13 cellular contexts compared by ENCODE assay signal in the genomic region with DNA sequence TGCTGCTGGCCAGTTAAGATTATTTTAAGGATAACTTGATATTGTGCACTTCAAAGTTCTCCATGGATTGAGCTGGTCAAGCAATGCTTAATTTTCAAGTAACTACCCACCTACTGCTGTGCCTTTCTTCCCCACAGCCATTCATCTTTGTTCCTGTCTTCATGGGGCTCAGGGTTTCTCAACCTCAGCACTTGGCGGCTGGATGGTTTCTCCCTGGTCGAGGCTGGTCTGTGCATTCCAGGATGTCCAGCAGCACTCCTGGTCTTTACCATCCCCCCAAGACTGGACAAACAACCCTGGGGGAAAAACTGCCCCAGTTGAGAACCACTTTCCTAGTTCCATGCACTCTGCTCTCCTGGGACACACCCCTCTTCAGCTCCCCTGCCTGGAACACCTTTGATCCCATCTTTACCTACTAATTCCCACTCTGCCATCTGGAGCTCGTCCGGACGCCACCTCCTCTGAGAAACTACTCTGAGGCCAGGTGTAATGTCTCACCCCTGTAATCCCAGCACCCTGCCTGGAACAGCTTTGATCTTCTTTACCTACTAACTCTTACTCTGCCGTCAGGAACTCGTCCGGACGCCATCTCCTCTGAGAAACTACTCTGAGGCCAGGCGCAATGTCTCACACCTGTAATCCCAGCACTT.
"Had no signal": no experiment of that assay in that cellular context is flagged by ENCODE, and none has a peak within 500 bp of the region (broad histone marks: within the 10 kb centered on the region; RNA-seq: fewer than 3 reads in every experiment).

No MANE protein-coding gene starts in this region.

- H3K36me3 Mint-ChIP-seq: activated naive CD8-positive, alpha-beta T cell treated with anti-CD3 and anti-CD28 coated beads for 36 hours; stimulated activated naive B cell treated with anti-CD40 and anti-IgM and Interleukin-4, amounts not matched to agents 10 μg/mL and 1 μg/mL and 100 μg/mL, for 72 hours had no signal

- H3K27me3 ChIP-seq: breast epithelium, esophagus muscularis mucosa, right atrium auricular region had no signal

- H3K4me3 Mint-ChIP-seq: activated naive CD8-positive, alpha-beta T cell treated with anti-CD3 and anti-CD28 coated beads for 36 hours; stimulated activated naive B cell treated with anti-CD40 and anti-IgM and Interleukin-4, amounts not matched to agents 10 μg/mL and 1 μg/mL and 100 μg/mL, for 72 hours; T-helper 2 cell treated with Interferon-gamma antibody and Interleukin-4, amounts not matched to agents 5 μg/mL and 100 μg/mL, for 36 hours had no signal

- H3K4me1 ChIP-seq: breast epithelium had no signal

- H3K36me3 ChIP-seq: breast epithelium, esophagus muscularis mucosa, right atrium auricular region had no signal

- H3K27ac Mint-ChIP-seq: activated naive CD8-positive, alpha-beta T cell treated with anti-CD3 and anti-CD28 coated beads for 36 hours; stimulated activated naive B cell treated with anti-CD40 and anti-IgM and Interleukin-4, amounts not matched to agents 10 μg/mL and 1 μg/mL and 100 μg/mL, for 72 hours; T-helper 2 cell treated with Interferon-gamma antibody and Interleukin-4, amounts not matched to agents 5 μg/mL and 100 μg/mL, for 36 hours had no signal

- DNase-seq: activated CD4-positive, alpha-beta T cell treated with anti-CD3 and anti-CD28 coated beads, Interleukin-2, amount 50 U/mL, for 48 hours; activated CD4-positive, CD25-positive, alpha-beta regulatory T cell treated with anti-CD3 and anti-CD28 coated beads, Interleukin-2, amount 50 U/mL, for 72 hours; activated gamma-delta T cell; activated naive CD8-positive, alpha-beta T cell treated with anti-CD3 and anti-CD28 coated beads for 36 hours; activated T-cell treated with anti-CD3 and anti-CD28 coated beads, Interleukin-2, amount 50 U/mL, for 48 hours; anterior cingulate cortex; dorsolateral prefrontal cortex; stimulated activated CD4-positive, alpha-beta T cell treated with anti-CD3 and anti-CD28 coated beads, Interleukin-2, amount 100 ng/mL, for 24 hours; stimulated activated naive B cell treated with anti-CD40 and anti-IgM and Interleukin-4, amounts not matched to agents 10 μg/mL and 1 μg/mL and 100 μg/mL, for 72 hours had no signal

- ATAC-seq: stimulated activated naive B cell treated with anti-CD40 and anti-IgM and Interleukin-4, amounts not matched to agents 10 μg/mL and 1 μg/mL and 100 μg/mL, for 72 hours had no signal

- H3K9me3 ChIP-seq: breast epithelium, esophagus muscularis mucosa, right atrium auricular region had no signal

- H3K4me3 ChIP-seq: breast epithelium had no signal

- H3K9me3 Mint-ChIP-seq: activated naive CD8-positive, alpha-beta T cell treated with anti-CD3 and anti-CD28 coated beads for 36 hours; stimulated activated naive B cell treated with anti-CD40 and anti-IgM and Interleukin-4, amounts not matched to agents 10 μg/mL and 1 μg/mL and 100 μg/mL, for 72 hours; T-helper 2 cell treated with Interferon-gamma antibody and Interleukin-4, amounts not matched to agents 5 μg/mL and 100 μg/mL, for 36 hours had no signal

- H3K4me1 Mint-ChIP-seq: activated naive CD8-positive, alpha-beta T cell treated with anti-CD3 and anti-CD28 coated beads for 36 hours; stimulated activated naive B cell treated with anti-CD40 and anti-IgM and Interleukin-4, amounts not matched to agents 10 μg/mL and 1 μg/mL and 100 μg/mL, for 72 hours had no signal
